In the genomic region with DNA sequence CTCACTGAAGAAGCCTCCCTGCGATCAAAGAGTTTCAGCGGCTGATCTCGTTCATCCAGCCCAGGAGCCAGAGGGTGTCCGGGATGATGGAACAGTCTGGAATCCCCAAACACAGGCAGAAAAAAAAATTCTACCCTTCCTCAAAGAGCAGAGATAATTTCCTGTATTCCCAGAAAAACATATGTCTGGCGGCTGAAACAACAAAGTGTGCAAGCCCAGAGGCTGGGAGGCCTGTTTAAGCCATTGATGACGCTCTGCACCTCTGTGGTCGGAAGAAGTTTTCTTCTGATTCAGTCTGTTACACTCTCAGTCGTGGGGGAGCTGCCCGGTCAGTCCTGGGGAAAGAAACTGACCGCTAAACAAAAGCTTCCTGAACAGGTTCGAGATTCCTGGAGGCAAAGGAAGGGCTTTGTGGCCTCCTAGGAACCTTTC, we compare ENCODE assay signal across 1 cellular context.
TF ChIP-seq lines count a peak whose summit lies in the region.

No MANE protein-coding gene starts in this region.

TF ChIP-seq in WTC11, 78 proteins besides CTCF, POLR2A, EP300 and RAD21 (continued from another document):
- TF ChIP-seq, protein P1, sequence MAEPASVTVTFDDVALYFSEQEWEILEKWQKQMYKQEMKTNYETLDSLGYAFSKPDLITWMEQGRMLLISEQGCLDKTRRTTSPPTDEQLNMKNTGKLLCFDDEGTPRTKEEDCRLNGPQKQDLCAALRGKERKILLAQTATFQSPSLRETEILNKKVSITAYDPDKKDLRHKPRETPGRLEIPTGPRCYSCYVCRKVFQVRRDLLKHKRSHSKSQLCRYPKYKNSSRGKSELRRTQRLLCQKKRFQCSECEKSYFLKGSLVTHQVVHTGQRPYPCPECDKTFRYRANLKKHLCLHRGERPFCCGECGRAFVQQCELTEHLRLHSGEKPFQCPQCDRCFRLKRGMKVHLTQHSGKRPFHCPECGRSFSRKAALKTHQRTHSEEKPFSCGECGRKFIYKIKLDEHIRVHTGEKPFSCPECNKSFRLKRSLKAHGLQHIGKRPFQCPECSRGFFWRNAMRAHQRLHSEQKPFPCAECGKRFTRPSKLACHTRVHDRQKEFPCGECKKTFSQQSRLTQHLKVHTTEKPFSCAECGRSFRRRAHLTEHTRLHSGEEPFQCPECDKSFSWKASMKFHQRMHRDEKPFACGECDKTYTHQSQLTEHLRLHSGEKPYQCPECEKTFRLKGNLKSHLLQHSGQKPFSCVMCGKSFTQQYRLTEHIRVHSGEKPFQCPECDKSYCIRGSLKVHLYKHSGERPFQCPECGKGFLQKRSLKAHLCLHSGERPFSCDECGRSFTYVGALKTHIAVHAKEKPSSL (CRISPR knock-in tag; conservative IDR thresholded peaks at IDR 0.05) = no peak
- TF ChIP-seq MYBL2 (CRISPR knock-in tag; IDR thresholded peaks at IDR 0.05) = no peak
- TF ChIP-seq ETV6 (CRISPR knock-in tag; IDR thresholded peaks at IDR 0.05) = no peak
- TF ChIP-seq, protein P2, sequence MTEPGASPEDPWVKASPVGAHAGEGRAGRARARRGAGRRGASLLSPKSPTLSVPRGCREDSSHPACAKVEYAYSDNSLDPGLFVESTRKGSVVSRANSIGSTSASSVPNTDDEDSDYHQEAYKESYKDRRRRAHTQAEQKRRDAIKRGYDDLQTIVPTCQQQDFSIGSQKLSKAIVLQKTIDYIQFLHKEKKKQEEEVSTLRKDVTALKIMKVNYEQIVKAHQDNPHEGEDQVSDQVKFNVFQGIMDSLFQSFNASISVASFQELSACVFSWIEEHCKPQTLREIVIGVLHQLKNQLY (CRISPR knock-in tag; IDR thresholded peaks at IDR 0.05) = no peak
- no peak for TF ChIP-seq CDX4 (CRISPR knock-in tag; IDR thresholded peaks at IDR 0.05; ENCODE audit: borderline replicate concordance)
- TF ChIP-seq ZNF416 (CRISPR knock-in tag; IDR thresholded peaks at IDR 0.05) = no peak
- no peak for TF ChIP-seq JUN (CRISPR knock-in tag; IDR thresholded peaks at IDR 0.05)
- no peak for TF ChIP-seq NR2C2 (CRISPR knock-in tag; IDR thresholded peaks at IDR 0.05)
- TF ChIP-seq FOXP4 (CRISPR knock-in tag; IDR thresholded peaks at IDR 0.05) = no peak
